26 cellular contexts compared by ENCODE assay signal in the genomic region with DNA sequence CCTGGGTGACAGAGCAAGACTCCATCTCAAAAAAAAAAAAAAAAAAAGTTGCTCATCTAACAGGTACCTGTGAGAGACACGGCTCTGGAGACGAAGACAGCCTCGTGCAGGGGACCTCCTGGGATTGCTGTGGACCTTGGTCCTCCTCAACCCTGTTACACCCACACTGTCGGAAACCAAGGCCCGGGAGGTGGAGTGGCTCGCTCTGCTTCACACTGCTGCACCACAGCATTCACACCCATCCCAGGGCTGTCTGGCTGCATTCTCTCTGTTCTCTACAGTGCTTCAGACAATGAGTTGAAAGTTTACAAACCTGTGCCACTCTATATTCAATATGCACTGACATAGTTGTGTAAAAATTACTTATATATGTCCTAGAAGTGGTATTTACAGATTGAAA.
DNase-seq lines count a peak whose midpoint lies in the region; ATAC-seq, FAIRE-seq and TF ChIP-seq lines count a peak whose summit lies in the region.
"Had no signal": no experiment of that assay in that cellular context is flagged by ENCODE, and none has a peak within 500 bp of the region (broad histone marks: within the 10 kb centered on the region; RNA-seq: fewer than 3 reads in every experiment).

No MANE protein-coding gene starts in this region.

- no peak overlapping the region for H3K9ac ChIP-seq in HepG2 (ENCODE audit: insufficient read depth, low read depth, low read length)
- H3K9ac ChIP-seq: BLaER1, GM23248 had no signal

- H3K4me1 ChIP-seq in HepG2 (ENCODE audit: insufficient read depth, low read length) (peaks cover 42% of the 10 kb centered on the region), right lobe of liver (no peaks in the 10 kb centered on the region), PC-9 (replicated peaks; ENCODE audit: insufficient read depth) (peaks cover 35% of the 10 kb centered on the region)
- H3K4me1 ChIP-seq: BLaER1 had no signal

- ATAC-seq in HepG2, result peak; percentile 79
- ATAC-seq in right lobe of liver, result no peak
- ATAC-seq in stimulated activated naive B cell treated with anti-CD40 and anti-IgM and Interleukin-4, amounts not matched to agents 10 μg/mL and 1 μg/mL and 100 μg/mL, for 72 hours (replicated peaks), result no peak
- ATAC-seq: CD8-positive, alpha-beta T cell; GM12878; HCT116 had no signal

- H3K27me3 ChIP-seq in HepG2 (ENCODE audit: control insufficient read depth in 1 of 2, insufficient read depth in 2 of 2, low read length in 2 of 2), result no peaks in the 10 kb centered on the region
- no peaks in the 10 kb centered on the region for H3K27me3 ChIP-seq in right lobe of liver
- H3K27me3 ChIP-seq in MG63, result no peaks in the 10 kb centered on the region
- H3K27me3 ChIP-seq in PC-9 (ENCODE audit: insufficient read depth, low read depth), result no peaks in the 10 kb centered on the region
- H3K27me3 ChIP-seq: BLaER1 had no signal

- no peak for FAIRE-seq in HepG2 (lab: Jason Lieb, UNC)
- FAIRE-seq: A204.1, D721Med, GM12878, GM19239 had no signal

- no peaks in the 10 kb centered on the region for H3K9me3 ChIP-seq in HepG2 (ENCODE audit: low read length)
- H3K9me3 ChIP-seq in right lobe of liver, result no peaks in the 10 kb centered on the region
- no peaks in the 10 kb centered on the region for H3K9me3 ChIP-seq in MG63
- H3K9me3 ChIP-seq in PC-9 (ENCODE audit: insufficient read depth, low read depth), result no peaks in the 10 kb centered on the region
- H3K9me3 ChIP-seq: BLaER1 had no signal

- H3K4me2 ChIP-seq in HepG2 (ENCODE audit: low read depth, low read length), result peak overlapping the region; percentile 80
- H3K4me2 ChIP-seq in PC-9, result no peak overlapping the region
- H3K4me2 ChIP-seq: BLaER1 had no signal

- TF ChIP-seq CTCF in HepG2 (CRISPR knock-in tag; IDR thresholded peaks at IDR 0.05) (no peak), right lobe of liver (IDR thresholded peaks at IDR 0.05) (no peak), PC-9 (conservative IDR thresholded peaks at IDR 0.05) (no peak)

- H3K4me3 ChIP-seq in HepG2 (replicated peaks in 1 of 3; ENCODE audit: insufficient read depth in 1 of 3, low read depth in 2 of 3, low read length in 3 of 3), result no peak overlapping the region; a peak in 1 of 6 replicates
- no peak overlapping the region for H3K4me3 ChIP-seq in right lobe of liver
- no peak overlapping the region for H3K4me3 ChIP-seq in MG63
- no peak overlapping the region for H3K4me3 ChIP-seq in PC-9
- H3K4me3 ChIP-seq: BLaER1, GM12878, GM23248 had no signal

- no peak for TF ChIP-seq RAD21 in HepG2 (CRISPR knock-in tag; IDR thresholded peaks at IDR 0.05)

- H3K27me3 Mint-ChIP-seq in stimulated activated naive B cell treated with anti-CD40 and anti-IgM and Interleukin-4, amounts not matched to agents 10 μg/mL and 1 μg/mL and 100 μg/mL, for 72 hours, result no peaks in the 10 kb centered on the region
- H3K27me3 Mint-ChIP-seq: B cell; CD4-positive, CD25-positive, alpha-beta regulatory T cell had no signal

- CTCF ChIA-PET in HepG2 (lab: Yijun Ruan, JAX; ENCODE audit: low intra/inter-chr PET ratio, low total read pairs) (no interaction called here), PC-9 (lab: Charles Lee) (no interaction called here)

- DNase-seq in HepG2 (ENCODE audit: low spot score) (no peak), right lobe of liver (no peak), mesenteric fat pad (ENCODE audit: low spot score) (peak; percentile 64), MG63 (no peak), PC-9 (no peak), D341Med (ENCODE audit: low spot score) (no peak)
- DNase-seq in stimulated activated naive B cell treated with anti-CD40 and anti-IgM and Interleukin-4, amounts not matched to agents 10 μg/mL and 1 μg/mL and 100 μg/mL, for 72 hours, result no peak
- DNase-seq: Caco-2; CD4-positive, CD25-positive, alpha-beta regulatory T cell; CD8-positive, alpha-beta T cell; DMS 273 treated with DMSO at 0.1 percent for 48 hours; DMS79; EL; GDM1; GM23248; H9; HFFc6 had no signal

- BruUV-seq in HepG2 (replicated peaks; lab: Mats Ljungman, UMichigan), result no TSS peak
- BruUV-seq in PC-9 (replicated peaks; lab: Mats Ljungman, UMichigan), result no TSS peak

- H3K27ac ChIP-seq in HepG2 (ENCODE audit: extremely low read length, insufficient read depth, low read length) (no peak overlapping the region), right lobe of liver (no peak overlapping the region), PC-9 (no peak overlapping the region)
- H3K27ac ChIP-seq: 22Rv1, BLaER1, C4-2B, GM23248 had no signal

- no peak overlapping the region for H3K4me3 Mint-ChIP-seq in stimulated activated naive B cell treated with anti-CD40 and anti-IgM and Interleukin-4, amounts not matched to agents 10 μg/mL and 1 μg/mL and 100 μg/mL, for 72 hours
- H3K4me3 Mint-ChIP-seq: B cell; CD4-positive, CD25-positive, alpha-beta regulatory T cell; CD8-positive, alpha-beta T cell; H9; HFFc6 had no signal

- WGBS in HepG2 (ENCODE audit: low lambda C conversion rate), result 2% methylated on average over 5 of the region's 6 CpGs
- 85% methylated on average over 5 of the region's 6 CpGs for WGBS in right lobe of liver (ENCODE audit: insufficient coverage, low coverage, low lambda C conversion rate, missing lambda C conversion rate)

- peaks cover 5 to 10% of the 10 kb centered on the region in 2 donors for H3K4me1 Mint-ChIP-seq in stimulated activated naive B cell treated with anti-CD40 and anti-IgM and Interleukin-4, amounts not matched to agents 10 μg/mL and 1 μg/mL and 100 μg/mL, for 72 hours

- H3K9me2 ChIP-seq in PC-9 (ENCODE audit: insufficient read depth), result no peaks in the 10 kb centered on the region

- in situ Hi-C loops in HepG2 (cut with HindIII; ENCODE audit: extremely low pct_ligation_motif_present, low pct_unique_long_range_greater_than_20kb), result no loop called here

- H3K79me2 ChIP-seq in HepG2 (ENCODE audit: insufficient read depth, low read length) (no peaks in the 10 kb centered on the region), PC-9 (ENCODE audit: low read depth) (no peaks in the 10 kb centered on the region)

- TF ChIP-seq EP300 in HepG2 (IDR thresholded peaks at IDR 0.05; ENCODE audit: low read depth in 2 of 2, low read length in 2 of 2) (no peak), HepG2 (CRISPR knock-in tag; IDR thresholded peaks at IDR 0.05; ENCODE audit: borderline replicate concordance) (no peak)

- H3K9me3 Mint-ChIP-seq in stimulated activated naive B cell treated with anti-CD40 and anti-IgM and Interleukin-4, amounts not matched to agents 10 μg/mL and 1 μg/mL and 100 μg/mL, for 72 hours, result peaks cover 0 to under 1% of the 10 kb centered on the region in 2 donors
- H3K9me3 Mint-ChIP-seq: CD4-positive, CD25-positive, alpha-beta regulatory T cell; CD8-positive, alpha-beta T cell; H9; HFFc6 had no signal

- POLR2A ChIA-PET in HepG2 (lab: Yijun Ruan, JAX), result no interaction called here
- POLR2A ChIA-PET in PC-9 (lab: Charles Lee; ENCODE audit: unreplicated experiment), result no interaction called here

- H4K20me1 ChIP-seq in HepG2 (ENCODE audit: insufficient read depth, low read length) (no peaks in the 10 kb centered on the region), PC-9 (ENCODE audit: insufficient read depth) (no peaks in the 10 kb centered on the region)
- H4K20me1 ChIP-seq: BLaER1 had no signal

- TF ChIP-seq POLR2A in HepG2 (IDR thresholded peaks at IDR 0.05; ENCODE audit: insufficient read depth in 1 of 2, low read depth in 2 of 2, low read length in 2 of 2) (no peak), right lobe of liver (IDR thresholded peaks at IDR 0.05) (no peak)

- H3F3A ChIP-seq in PC-9 (ENCODE audit: insufficient read depth, low read depth), result peaks cover 23% of the 10 kb centered on the region

- H3K36me3 ChIP-seq in HepG2 (replicated peaks in 1 of 2; ENCODE audit: control insufficient read depth in 1 of 2, insufficient read depth in 2 of 2, low read length in 2 of 2) (no peaks in the 10 kb centered on the region), right lobe of liver (no peaks in the 10 kb centered on the region), MG63 (no peaks in the 10 kb centered on the region), PC-9 (ENCODE audit: low read depth) (no peaks in the 10 kb centered on the region)
- H3K36me3 ChIP-seq: BLaER1 had no signal

- H3K36me3 Mint-ChIP-seq in stimulated activated naive B cell treated with anti-CD40 and anti-IgM and Interleukin-4, amounts not matched to agents 10 μg/mL and 1 μg/mL and 100 μg/mL, for 72 hours, result peaks cover 0 to under 1% of the 10 kb centered on the region in 2 donors
- H3K36me3 Mint-ChIP-seq: CD4-positive, CD25-positive, alpha-beta regulatory T cell; CD8-positive, alpha-beta T cell had no signal

- peak overlapping the region; percentile 37 for H3K27ac Mint-ChIP-seq in stimulated activated naive B cell treated with anti-CD40 and anti-IgM and Interleukin-4, amounts not matched to agents 10 μg/mL and 1 μg/mL and 100 μg/mL, for 72 hours
- H3K27ac Mint-ChIP-seq: B cell; CD4-positive, CD25-positive, alpha-beta regulatory T cell; CD8-positive, alpha-beta T cell; H9; HFFc6 had no signal

- intact Hi-C loops in HepG2 (cut with micrococcal nuclease; ENCODE audit: unreplicated experiment) (loop anchor here (1.0 kb wide), 1 partner anchor 80 kb away; no protein-coding TSS in a partner anchor), right lobe of liver (cut with DNase I) (no loop called here), PC-9 (cut with micrococcal nuclease; ENCODE audit: unreplicated experiment) (no loop called here)

- H2AFZ ChIP-seq in HepG2 (ENCODE audit: low read length) (no peak overlapping the region), PC-9 (no peak overlapping the region)
- H2AFZ ChIP-seq: GM23248 had no signal

TF ChIP-seq in HepG2, 621 proteins besides CTCF, POLR2A, EP300 and RAD21 (continues in another document):
- TF ChIP-seq ZNF225 (CRISPR knock-in tag; IDR thresholded peaks at IDR 0.05), result no peak
- no peak for TF ChIP-seq MAZ (IDR thresholded peaks at IDR 0.05; ENCODE audit: borderline replicate concordance, low read depth, low read length)
- no peak for TF ChIP-seq MAZ (CRISPR knock-in tag; IDR thresholded peaks at IDR 0.05; ENCODE audit: low read depth)
- TF ChIP-seq SNAPC2 (CRISPR knock-in tag; IDR thresholded peaks at IDR 0.05), result no peak
- TF ChIP-seq, protein P1, sequence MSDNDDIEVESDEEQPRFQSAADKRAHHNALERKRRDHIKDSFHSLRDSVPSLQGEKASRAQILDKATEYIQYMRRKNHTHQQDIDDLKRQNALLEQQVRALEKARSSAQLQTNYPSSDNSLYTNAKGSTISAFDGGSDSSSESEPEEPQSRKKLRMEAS (IDR thresholded peaks at IDR 0.05), result peak; percentile 39; the same call in 1 of the 2 replicates
- no peak for TF ChIP-seq SSRP1 (CRISPR knock-in tag; IDR thresholded peaks at IDR 0.05)
- TF ChIP-seq, protein P2, sequence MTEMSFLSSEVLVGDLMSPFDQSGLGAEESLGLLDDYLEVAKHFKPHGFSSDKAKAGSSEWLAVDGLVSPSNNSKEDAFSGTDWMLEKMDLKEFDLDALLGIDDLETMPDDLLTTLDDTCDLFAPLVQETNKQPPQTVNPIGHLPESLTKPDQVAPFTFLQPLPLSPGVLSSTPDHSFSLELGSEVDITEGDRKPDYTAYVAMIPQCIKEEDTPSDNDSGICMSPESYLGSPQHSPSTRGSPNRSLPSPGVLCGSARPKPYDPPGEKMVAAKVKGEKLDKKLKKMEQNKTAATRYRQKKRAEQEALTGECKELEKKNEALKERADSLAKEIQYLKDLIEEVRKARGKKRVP (CRISPR knock-in tag; IDR thresholded peaks at IDR 0.05), result no peak
- no peak for TF ChIP-seq ZNF547 (CRISPR knock-in tag; IDR thresholded peaks at IDR 0.05)
- peak; percentile 65 for TF ChIP-seq BCL6 (CRISPR knock-in tag; IDR thresholded peaks at IDR 0.05)
